20 cellular contexts compared by ENCODE assay signal in the genomic region with DNA sequence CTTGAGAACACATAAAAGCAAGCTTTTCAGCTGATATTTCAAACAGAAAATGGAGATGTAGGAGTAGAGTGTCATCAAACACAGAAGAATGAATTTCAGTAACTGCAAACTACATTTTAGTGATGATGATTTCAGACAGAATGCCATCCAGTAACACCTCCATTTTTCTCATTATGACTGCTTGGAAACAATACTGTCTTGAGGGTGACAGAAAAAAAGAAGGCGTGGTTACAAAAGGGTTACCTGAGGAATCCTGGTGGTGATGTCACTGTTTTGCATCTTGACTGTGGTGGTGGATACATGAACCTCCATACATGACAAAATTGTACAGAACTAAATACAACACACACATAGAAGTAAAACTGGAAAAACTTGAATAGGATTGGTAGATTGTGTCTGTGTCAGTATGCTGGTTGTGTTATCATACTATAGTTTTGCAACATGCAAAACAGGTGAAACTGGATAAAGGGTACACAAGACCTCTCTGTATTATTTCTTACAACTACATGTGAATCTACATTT.
"Had no signal": no experiment of that assay in that cellular context is flagged by ENCODE, and none has a peak within 500 bp of the region (broad histone marks: within the 10 kb centered on the region; RNA-seq: fewer than 3 reads in every experiment).

No MANE protein-coding gene starts in this region.

- H3K27me3 Mint-ChIP-seq: stimulated activated naive B cell treated with anti-CD40 and anti-IgM and Interleukin-4, amounts not matched to agents 10 μg/mL and 1 μg/mL and 100 μg/mL, for 72 hours; stimulated activated naive CD8-positive, alpha-beta T cell treated with anti-CD3 and anti-CD28 coated beads, Interleukin-15, amount 100 ng/mL, for 72 hours had no signal

- H3K27ac Mint-ChIP-seq: endodermal cell; natural killer cell; stimulated activated naive B cell treated with anti-CD40 and anti-IgM and Interleukin-4, amounts not matched to agents 10 μg/mL and 1 μg/mL and 100 μg/mL, for 72 hours; stimulated activated naive CD8-positive, alpha-beta T cell treated with anti-CD3 and anti-CD28 coated beads, Interleukin-15, amount 100 ng/mL, for 72 hours had no signal

- H3K4me3 Mint-ChIP-seq: endodermal cell; natural killer cell; neural crest cell; stimulated activated naive B cell treated with anti-CD40 and anti-IgM and Interleukin-4, amounts not matched to agents 10 μg/mL and 1 μg/mL and 100 μg/mL, for 72 hours; stimulated activated naive CD8-positive, alpha-beta T cell treated with anti-CD3 and anti-CD28 coated beads, Interleukin-15, amount 100 ng/mL, for 72 hours had no signal

- H3K36me3 ChIP-seq: colonic mucosa, right atrium auricular region had no signal

- H3K9me3 ChIP-seq: colonic mucosa, esophagus muscularis mucosa, gastrocnemius medialis, heart right ventricle, right atrium auricular region, testis, tibial nerve had no signal

- H3K4me3 ChIP-seq: colonic mucosa, esophagus muscularis mucosa, gastrocnemius medialis, heart right ventricle, right atrium auricular region, testis, tibial nerve had no signal

- FAIRE-seq: endothelial cell of umbilical vein, small intestine had no signal

- H3K4me1 ChIP-seq: colonic mucosa, esophagus muscularis mucosa, gastrocnemius medialis, heart right ventricle, right atrium auricular region, testis, tibial nerve had no signal

- H3K27me3 ChIP-seq: colonic mucosa, esophagus muscularis mucosa, gastrocnemius medialis, heart right ventricle, right atrium auricular region, testis, tibial nerve had no signal

- DNase-seq: colonic mucosa; effector CD4-positive, alpha-beta T cell; endodermal cell; gastrocnemius medialis; heart right ventricle; hypothalamus; natural killer cell; posterior cingulate gyrus; small intestine; stimulated activated CD4-positive, alpha-beta T cell treated with anti-CD3 and anti-CD28 coated beads, Interleukin-4, amount 100 ng/mL, for 1 hour; stimulated activated CD8-positive, alpha-beta memory T cell treated with anti-CD3 and anti-CD28 coated beads, Interleukin-4, amount 100 ng/mL, for 48 hours; stimulated activated naive B cell treated with anti-CD40 and anti-IgM and Interleukin-4, amounts not matched to agents 10 μg/mL and 1 μg/mL and 100 μg/mL, for 72 hours; stimulated activated naive CD8-positive, alpha-beta T cell treated with anti-CD3 and anti-CD28 coated beads, Interleukin-15, amount 100 ng/mL, for 72 hours; testis had no signal

- H3K9me3 Mint-ChIP-seq: natural killer cell; neural crest cell; stimulated activated naive CD8-positive, alpha-beta T cell treated with anti-CD3 and anti-CD28 coated beads, Interleukin-15, amount 100 ng/mL, for 72 hours had no signal

- H3K4me1 Mint-ChIP-seq: endodermal cell; natural killer cell; stimulated activated naive CD8-positive, alpha-beta T cell treated with anti-CD3 and anti-CD28 coated beads, Interleukin-15, amount 100 ng/mL, for 72 hours had no signal

- ATAC-seq: gastrocnemius medialis; heart right ventricle; left lobe of liver; natural killer cell; stimulated activated naive B cell treated with anti-CD40 and anti-IgM and Interleukin-4, amounts not matched to agents 10 μg/mL and 1 μg/mL and 100 μg/mL, for 72 hours; stimulated activated naive CD8-positive, alpha-beta T cell treated with anti-CD3 and anti-CD28 coated beads, Interleukin-15, amount 100 ng/mL, for 72 hours had no signal

- H3K27ac ChIP-seq: colonic mucosa, esophagus muscularis mucosa, gastrocnemius medialis, heart right ventricle, right atrium auricular region, testis, tibial nerve had no signal
